ENCODE assay signal across 17 cellular contexts in genomic region chr22:41911292-41911611, GRCh38. TPM values are rescaled to one million over a fixed set of nuclear protein-coding genes. Genes with fewer than 3 reads are reported as not detected.
DNase-seq lines count a peak whose midpoint lies in the region; ATAC-seq and TF ChIP-seq lines count a peak whose summit lies in the region.
"Had no signal": no experiment of that assay in that cellular context is flagged by ENCODE, and none has a peak within 500 bp of the region (broad histone marks: within the 10 kb centered on the region; RNA-seq: fewer than 3 reads in every experiment).

No MANE protein-coding gene starts in this region.

- H4K20me1 ChIP-seq in DOHH2 (ENCODE audit: control insufficient read depth, insufficient read depth, low read depth, low read length), result peaks cover 3% of the 10 kb centered on the region; the same call in 1 of the 2 replicates

- H3K4me3 Mint-ChIP-seq in CD4-positive, CD25-positive, alpha-beta regulatory T cell, result peak overlapping the region; percentile 66 to 93 (median 83)
- H3K4me3 Mint-ChIP-seq in brain (peak overlapping the region in 3 of 5 experiments; percentile 54 to 72 (median 60)), nephron progenitor cell (peak overlapping the region; percentile 69)

- DNase-seq in CD4-positive, CD25-positive, alpha-beta regulatory T cell, result no peak
- DNase-seq in nephron progenitor cell, result no peak
- no peak for DNase-seq in foreskin keratinocyte
- no peak for DNase-seq in C1 segment of cervical spinal cord (lab: John Stamatoyannopoulos, UW)
- DNase-seq: activated CD4-positive, alpha-beta memory T cell treated with anti-CD3 and anti-CD28 coated beads, Interleukin-2, amount 10 ng/mL, durations not matched to agents 7 days and 5 days; activated effector memory CD4-positive, alpha-beta T cell treated with Interleukin-2 at 50 U/mL for 16 hours; left colon; NCI-H187 treated with DMSO at 0.1 percent for 48 hours had no signal

- no peaks in the 10 kb centered on the region for H3K9me3 ChIP-seq in CD4-positive, CD25-positive, alpha-beta regulatory T cell (ENCODE audit: control insufficient read depth in 2 of 2, low read length in 2 of 2)
- no peaks in the 10 kb centered on the region for H3K9me3 ChIP-seq in DOHH2 (ENCODE audit: control insufficient read depth, insufficient read depth, low read length)

- TF ChIP-seq CTCF in DOHH2 (IDR thresholded peaks at IDR 0.05; ENCODE audit: low read depth, low read length, poor library complexity, severe bottlenecking) (no peak), brain (conservative IDR thresholded peaks at IDR 0.05) (no peak), nephron progenitor cell (IDR thresholded peaks at IDR 0.05) (no peak), foreskin keratinocyte (conservative IDR thresholded peaks at IDR 0.05) (no peak)

- H3K79me2 ChIP-seq in DOHH2 (ENCODE audit: control insufficient read depth, low read length), result no peaks in the 10 kb centered on the region

- peaks cover 0 to 51% (median 16%) of the 10 kb centered on the region in 4 donors for H3K4me1 Mint-ChIP-seq in CD4-positive, CD25-positive, alpha-beta regulatory T cell
- peaks cover 20% of the 10 kb centered on the region for H3K4me1 Mint-ChIP-seq in brain
- H3K4me1 Mint-ChIP-seq in nephron progenitor cell, result peaks cover 38% of the 10 kb centered on the region

- H3K36me3 Mint-ChIP-seq in CD4-positive, CD25-positive, alpha-beta regulatory T cell, result no peaks in the 10 kb centered on the region
- H3K36me3 Mint-ChIP-seq in brain (peaks cover 4% of the 10 kb centered on the region), nephron progenitor cell (ENCODE audit: low read depth) (no peaks in the 10 kb centered on the region)

- peaks cover 0 to 3% (median 0%) of the 10 kb centered on the region in 7 donors for H3K9me3 Mint-ChIP-seq in CD4-positive, CD25-positive, alpha-beta regulatory T cell
- H3K9me3 Mint-ChIP-seq in brain (peaks cover 0 to 7% (median 0%) of the 10 kb centered on the region in 5 experiments), nephron progenitor cell (no peaks in the 10 kb centered on the region)
- H3K9me3 Mint-ChIP-seq: activated CD4-positive, alpha-beta memory T cell treated with anti-CD3 and anti-CD28 coated beads, Interleukin-2, amount 10 ng/mL, durations not matched to agents 7 days and 5 days had no signal

- H3K27ac Mint-ChIP-seq in CD4-positive, CD25-positive, alpha-beta regulatory T cell, result peak overlapping the region in 2 of 3 donors; percentile 79 to 83
- H3K27ac Mint-ChIP-seq in brain (no peak overlapping the region), nephron progenitor cell (no peak overlapping the region)
- H3K27ac Mint-ChIP-seq: activated CD4-positive, alpha-beta memory T cell treated with anti-CD3 and anti-CD28 coated beads, Interleukin-2, amount 10 ng/mL, durations not matched to agents 7 days and 5 days; CD14-positive monocyte had no signal

- no peaks in the 10 kb centered on the region for H3K9me2 ChIP-seq in DOHH2 (replicated peaks; ENCODE audit: control insufficient read depth, low read length)

- peaks cover 2% of the 10 kb centered on the region for H3F3A ChIP-seq in DOHH2 (ENCODE audit: control insufficient read depth, insufficient read depth)

- peak overlapping the region; percentile 57 for H3K4me2 ChIP-seq in DOHH2 (ENCODE audit: low read length)

- peaks cover 56% of the 10 kb centered on the region for H3K4me1 ChIP-seq in CD4-positive, CD25-positive, alpha-beta regulatory T cell (ENCODE audit: control insufficient read depth, insufficient read depth, low read length, poor library complexity, severe bottlenecking)
- H3K4me1 ChIP-seq in DOHH2 (ENCODE audit: control insufficient read depth, low read length) (peaks cover 44% of the 10 kb centered on the region), foreskin keratinocyte (no peaks in the 10 kb centered on the region)

- H3K4me3 ChIP-seq in CD4-positive, CD25-positive, alpha-beta regulatory T cell (ENCODE audit: low read depth, low read length), result no peak overlapping the region
- peak overlapping the region; percentile 47; the same call in 1 of the 2 replicates for H3K4me3 ChIP-seq in DOHH2 (ENCODE audit: low read length)

- peaks cover 56% of the 10 kb centered on the region for H3K27me3 Mint-ChIP-seq in CD4-positive, CD25-positive, alpha-beta regulatory T cell
- H3K27me3 Mint-ChIP-seq in brain (peaks cover 61% of the 10 kb centered on the region), nephron progenitor cell (ENCODE audit: low read depth, poor library complexity) (peaks cover 62% of the 10 kb centered on the region)

- H3K36me3 ChIP-seq in CD4-positive, CD25-positive, alpha-beta regulatory T cell (ENCODE audit: control insufficient read depth, insufficient read depth, low read length), result no peaks in the 10 kb centered on the region
- H3K36me3 ChIP-seq in DOHH2 (ENCODE audit: control insufficient read depth, low read length), result peaks cover 7% of the 10 kb centered on the region

- ATAC-seq in CD4-positive, CD25-positive, alpha-beta regulatory T cell (ENCODE audit: low read depth in 2 of 2), result no peak
- ATAC-seq in GM18520 (IDR thresholded peaks at IDR 0.05; ENCODE audit: unreplicated experiment) (no peak), foreskin keratinocyte (no peak)

- peaks cover 18% of the 10 kb centered on the region for H3K27me3 ChIP-seq in CD4-positive, CD25-positive, alpha-beta regulatory T cell (ENCODE audit: control insufficient read depth, insufficient read depth, low read length)
- H3K27me3 ChIP-seq in DOHH2 (ENCODE audit: control insufficient read depth, low read length) (peaks cover 71% of the 10 kb centered on the region), foreskin keratinocyte (peaks cover 72% of the 10 kb centered on the region)

- H3K27ac ChIP-seq in CD4-positive, CD25-positive, alpha-beta regulatory T cell (ENCODE audit: insufficient read depth, low read length, poor library complexity, severe bottlenecking), result no peak overlapping the region
- H3K27ac ChIP-seq in DOHH2 (ENCODE audit: low read depth, low read length) (no peak overlapping the region), foreskin keratinocyte (no peak overlapping the region)

RNA-seq across cellular contexts. Expression of gene SHISA8, which starts 3.6 kb away (rescaled TPM):
- total RNA-seq in CD4-positive, CD25-positive, alpha-beta regulatory T cell, result 0.27 TPM
- under 1 TPM in 1 of 4 donors, not detected in 3; 0.28 TPM for polyA plus RNA-seq in CD4-positive, CD25-positive, alpha-beta regulatory T cell
- polyA plus RNA-seq in brain (ENCODE audit: insufficient read depth, low read depth, low replicate concordance) (4.1 TPM), foreskin keratinocyte (not detected in 2 replicates)
- total RNA-seq in foreskin keratinocyte, result not detected in 2 replicates
- total RNA-seq: activated CD4-positive, alpha-beta memory T cell treated with anti-CD3 and anti-CD28 coated beads, Interleukin-2, amount 10 ng/mL, durations not matched to agents 7 days and 5 days; bronchial epithelial cell; left colon; M059J; NCI-H460; temporal lobe had no signal
- polyA plus RNA-seq: CD14-positive monocyte had no signal

RNA-seq across cellular contexts. Expression of gene TNFRSF13C, which starts 15.4 kb away (rescaled TPM):
- 10.1 TPM for total RNA-seq in CD4-positive, CD25-positive, alpha-beta regulatory T cell
- 1 to 10 TPM; 1.2 to 3.6 (median 2.0) TPM for polyA plus RNA-seq in CD4-positive, CD25-positive, alpha-beta regulatory T cell
- polyA plus RNA-seq in brain (ENCODE audit: insufficient read depth, low read depth, low replicate concordance), result 1.4 TPM
- 0.11 and 0.17 TPM in 2 replicates for total RNA-seq in foreskin keratinocyte
- polyA plus RNA-seq in foreskin keratinocyte, result 0.09 and 0.11 TPM in 2 replicates
- polyA plus RNA-seq: CD14-positive monocyte had no signal

RNA-seq across cellular contexts. Expression of gene CENPM, which starts 35.7 kb away (rescaled TPM):
- 33.9 TPM for total RNA-seq in CD4-positive, CD25-positive, alpha-beta regulatory T cell
- polyA plus RNA-seq in CD4-positive, CD25-positive, alpha-beta regulatory T cell, result 10 to 100 TPM; 52.9 to 75.7 (median 65.8) TPM
- polyA plus RNA-seq in brain (ENCODE audit: insufficient read depth, low read depth, low replicate concordance), result 40.5 TPM
- total RNA-seq in foreskin keratinocyte, result 29.0 and 33.2 TPM in 2 replicates
- 42.3 and 45.6 TPM in 2 replicates for polyA plus RNA-seq in foreskin keratinocyte

RNA-seq across cellular contexts. Expression of gene SEPTIN3, which starts 58.0 kb away (rescaled TPM):
- total RNA-seq in CD4-positive, CD25-positive, alpha-beta regulatory T cell, result 0.67 TPM
- under 1 TPM in 3 of 4 donors, not detected in 1; 0.11 to 0.49 (median 0.39) TPM for polyA plus RNA-seq in CD4-positive, CD25-positive, alpha-beta regulatory T cell
- polyA plus RNA-seq in brain (ENCODE audit: insufficient read depth, low read depth, low replicate concordance), result 289 TPM
- 0.03 and 0.11 TPM in 2 replicates for total RNA-seq in foreskin keratinocyte
- polyA plus RNA-seq in foreskin keratinocyte, result 0.06 TPM in 2 replicates
- total RNA-seq: myocyte had no signal

Comparison
In these comparisons a context has a peak if more than half of its experiments do, and no peak if none do; other contexts are left out.
1. H3K27ac Mint-ChIP-seq: peak in CD4-positive, CD25-positive, alpha-beta regulatory T cell (2 of 3); none in brain (0 of 5) and nephron progenitor cell (single experiment).
2. Peak in every context shown above with its lines, with median percentiles within 50 percentile points of each other: H3K4me3 Mint-ChIP-seq.